In genomic region chr11:8839957-8840945, GRCh38 we compare ENCODE assay signal across 8 cellular contexts.
DNase-seq lines count a peak whose midpoint lies in the region; ATAC-seq, FAIRE-seq and TF ChIP-seq lines count a peak whose summit lies in the region.

No MANE protein-coding gene starts in this region.

- H3K9me3 ChIP-seq in SK-N-SH (no peaks in the 10 kb centered on the region), adipocyte (ENCODE audit: control insufficient read depth, low read length) (no peaks in the 10 kb centered on the region)

- peaks cover 23% of the 10 kb centered on the region; the same call in 1 of the 2 replicates for H4K20me1 ChIP-seq in SK-N-SH (ENCODE audit: insufficient read depth)

- TF ChIP-seq CTCF in SK-N-SH (IDR thresholded peaks at IDR 0.05), result no peak

- 67% methylated on average over 8 of the region's 8 CpGs for WGBS in SK-N-SH (ENCODE audit: low lambda C conversion rate)

- ATAC-seq in SK-N-SH treated with all-trans-retinoic acid at 6 μM for 48 hours, result no peak
- ATAC-seq in stimulated activated naive CD8-positive, alpha-beta T cell treated with anti-CD3 and anti-CD28 coated beads, Interleukin-15, amount 100 ng/mL, for 72 hours, result peak; percentile 72
- no peak for ATAC-seq in GM21515 (IDR thresholded peaks at IDR 0.05; ENCODE audit: unreplicated experiment)
- ATAC-seq in HG02884 (IDR thresholded peaks at IDR 0.05; ENCODE audit: unreplicated experiment), result no peak

- H3K4me3 ChIP-seq in SK-N-SH (ENCODE audit: low read depth in 2 of 2, low read length in 1 of 2), result no peak overlapping the region
- no peak overlapping the region for H3K4me3 ChIP-seq in adipocyte (ENCODE audit: low read length)

- no peak overlapping the region for H3K27ac ChIP-seq in SK-N-SH (ENCODE audit: low read depth in 2 of 2, low read length in 1 of 2)

- no peak for DNase-seq in SK-N-SH
- DNase-seq in adipocyte (ENCODE audit: low read depth), result peak; percentile 51
- DNase-seq in left kidney (ENCODE audit: low read depth, low spot score), result peak; percentile 49
- no peak for DNase-seq in stimulated activated naive CD8-positive, alpha-beta T cell treated with anti-CD3 and anti-CD28 coated beads, Interleukin-15, amount 100 ng/mL, for 72 hours
- DNase-seq in RCC 7860 (ENCODE audit: low spot score), result no peak

- no peak overlapping the region for H3K4me2 ChIP-seq in SK-N-SH

- no peak for FAIRE-seq in RCC 7860 (lab: Jason Lieb, UNC)

- peaks cover 22% of the 10 kb centered on the region for H3K27me3 Mint-ChIP-seq in stimulated activated naive CD8-positive, alpha-beta T cell treated with anti-CD3 and anti-CD28 coated beads, Interleukin-15, amount 100 ng/mL, for 72 hours

- peak overlapping the region; percentile 36 to 52 for H3K27ac Mint-ChIP-seq in stimulated activated naive CD8-positive, alpha-beta T cell treated with anti-CD3 and anti-CD28 coated beads, Interleukin-15, amount 100 ng/mL, for 72 hours

- no peak for TF ChIP-seq RAD21 in SK-N-SH (IDR thresholded peaks at IDR 0.05; ENCODE audit: low read length)

- H3K4me1 ChIP-seq in SK-N-SH (ENCODE audit: control insufficient read depth in 1 of 2, insufficient read depth in 2 of 2, low read depth in 1 of 2, low read length in 1 of 2) (peaks cover 0 to 6% of the 10 kb centered on the region in 2 experiments; a peak in 3 of 4 replicates), adipocyte (ENCODE audit: control insufficient read depth, insufficient read depth, low read length) (peaks cover 11% of the 10 kb centered on the region)

- no peaks in the 10 kb centered on the region for H3K9me3 Mint-ChIP-seq in stimulated activated naive CD8-positive, alpha-beta T cell treated with anti-CD3 and anti-CD28 coated beads, Interleukin-15, amount 100 ng/mL, for 72 hours

- H3K27me3 ChIP-seq in SK-N-SH (ENCODE audit: insufficient read depth) (no peaks in the 10 kb centered on the region), adipocyte (replicated peaks; ENCODE audit: control insufficient read depth, insufficient read depth, low read length) (no peaks in the 10 kb centered on the region)

- no peaks in the 10 kb centered on the region for H3K9me2 ChIP-seq in SK-N-SH

- POLR2A ChIA-PET in SK-N-SH (lab: Yijun Ruan, JAX), result no interaction called here

- peaks cover 55% of the 10 kb centered on the region for H3K79me2 ChIP-seq in SK-N-SH (ENCODE audit: insufficient read depth)

- H3K36me3 ChIP-seq in SK-N-SH (replicated peaks in 1 of 2; ENCODE audit: control insufficient read depth in 1 of 2, insufficient read depth in 2 of 2, low read length in 1 of 2) (no peaks in the 10 kb centered on the region), adipocyte (ENCODE audit: control insufficient read depth, insufficient read depth, low read length, severe bottlenecking) (no peaks in the 10 kb centered on the region)

- H3K4me1 Mint-ChIP-seq in stimulated activated naive CD8-positive, alpha-beta T cell treated with anti-CD3 and anti-CD28 coated beads, Interleukin-15, amount 100 ng/mL, for 72 hours, result peaks cover 21% of the 10 kb centered on the region

- TF ChIP-seq EP300 in SK-N-SH (IDR thresholded peaks at IDR 0.05; ENCODE audit: borderline replicate concordance in 1 of 2, low read depth in 1 of 2, low read length in 1 of 2), result no peak

- H2AFZ ChIP-seq in SK-N-SH (ENCODE audit: low read depth), result no peak overlapping the region

- CTCF ChIA-PET in SK-N-SH (lab: Yijun Ruan, JAX), result interaction anchor here (0.6 to 1.6 kb wide), 4 partner anchors 12 to 152 kb away, joined by 3 to 5 read pairs (median 4); no protein-coding TSS in a partner anchor

- peaks cover 8% of the 10 kb centered on the region for H3F3A ChIP-seq in SK-N-SH (replicated peaks; ENCODE audit: insufficient read depth)

- no peak overlapping the region for H3K9ac ChIP-seq in SK-N-SH
- no peak overlapping the region for H3K9ac ChIP-seq in adipocyte (ENCODE audit: low read length)

- H3K4me3 Mint-ChIP-seq in stimulated activated naive CD8-positive, alpha-beta T cell treated with anti-CD3 and anti-CD28 coated beads, Interleukin-15, amount 100 ng/mL, for 72 hours, result peak overlapping the region; percentile 32 to 40

TF ChIP-seq in SK-N-SH, 30 proteins besides CTCF, POLR2A, EP300 and RAD21:
- TF ChIP-seq POLR2AphosphoS5 (IDR thresholded peaks at IDR 0.05; ENCODE audit: low read depth, low read length), result no peak
- TF ChIP-seq MXI1 (IDR thresholded peaks at IDR 0.05; ENCODE audit: low read depth, low read length), result no peak
- TF ChIP-seq REST (IDR thresholded peaks at IDR 0.05; ENCODE audit: low read depth, low read length), result peak; percentile 76

TF ChIP-seq in SK-N-SH treated with all-trans-retinoic acid at 6 μM for 48 hours, 23 proteins besides CTCF, POLR2A, EP300 and RAD21:
- TF ChIP-seq POU6F1 (CRISPR knock-in tag; IDR thresholded peaks at IDR 0.05; ENCODE audit: borderline replicate concordance, low read depth) (no peak), CREB5 (CRISPR knock-in tag; IDR thresholded peaks at IDR 0.05; ENCODE audit: low read depth) (no peak), GLIS3 (CRISPR knock-in tag; IDR thresholded peaks at IDR 0.05) (no peak), ZFP3 (CRISPR knock-in tag; IDR thresholded peaks at IDR 0.05) (no peak), TOX (CRISPR knock-in tag; IDR thresholded peaks at IDR 0.05; ENCODE audit: borderline replicate concordance) (no peak), OSR1 (CRISPR knock-in tag; IDR thresholded peaks at IDR 0.05) (no peak), RARB (CRISPR knock-in tag; IDR thresholded peaks at IDR 0.05) (no peak), ZFP30 (CRISPR knock-in tag; IDR thresholded peaks at IDR 0.05) (no peak), ESRRG (CRISPR knock-in tag; IDR thresholded peaks at IDR 0.05) (no peak)
TF ChIP-seq in SK-N-SH treated with all-trans-retinoic acid at 6 μM for 48 hours: peak in this region for 0.

Comparison
In these comparisons a context has a peak if more than half of its experiments do, and no peak if none do; other contexts are left out.
1. DNase-seq: peak in adipocyte (single experiment) and left kidney (single experiment); none in SK-N-SH (single experiment), stimulated activated naive CD8-positive, alpha-beta T cell treated with anti-CD3 and anti-CD28 coated beads, Interleukin-15, amount 100 ng/mL, for 72 hours (0 of 2) and RCC 7860 (single experiment).